7 cellular contexts compared by ENCODE assay signal in genomic region chr20:3092611-3093379, GRCh38. TPM values are rescaled to one million over a fixed set of nuclear protein-coding genes. Genes with fewer than 3 reads are reported as not detected.
DNase-seq lines count a peak whose midpoint lies in the region; TF ChIP-seq lines count a peak whose summit lies in the region.
"Had no signal": no experiment of that assay in that cellular context is flagged by ENCODE, and none has a peak within 500 bp of the region (broad histone marks: within the 10 kb centered on the region; RNA-seq: fewer than 3 reads in every experiment).

No MANE protein-coding gene starts in this region.

- H3K27ac ChIP-seq in Peyer's patch (peak overlapping the region in 1 of 4 donors; percentile 72), duodenal mucosa (ENCODE audit: low read depth, low read length) (no peak overlapping the region), spleen (peak overlapping the region in 6 of 8 donors; percentile 20 to 69 (median 42))

- H3K4me3 ChIP-seq in Peyer's patch = peak overlapping the region; percentile 22 to 56 (median 30)
- H3K4me3 ChIP-seq in duodenal mucosa (ENCODE audit: low read depth in 1 of 2, low read length in 2 of 2) = peak overlapping the region; percentile 15 to 40
- H3K4me3 ChIP-seq in spleen = peak overlapping the region; percentile 19 to 68 (median 40)

- H3K9me3 ChIP-seq in Peyer's patch = no peaks in the 10 kb centered on the region
- H3K9me3 ChIP-seq in duodenal mucosa (ENCODE audit: control insufficient read depth in 1 of 2, low read length in 2 of 2) = no peaks in the 10 kb centered on the region
- no peaks in the 10 kb centered on the region for H3K9me3 ChIP-seq in spleen

- peaks cover 0 to 11% of the 10 kb centered on the region in 2 donors for H3K27me3 ChIP-seq in Peyer's patch
- H3K27me3 ChIP-seq in duodenal mucosa (ENCODE audit: control insufficient read depth in 1 of 2, insufficient read depth in 2 of 2, low read length in 2 of 2) = peaks cover 24% of the 10 kb centered on the region in 2 donors
- peaks cover 0 to 62% (median 23%) of the 10 kb centered on the region in 7 donors for H3K27me3 ChIP-seq in spleen (replicated peaks in 1 of 7)

- no peaks in the 10 kb centered on the region for H3K36me3 ChIP-seq in Peyer's patch
- no peaks in the 10 kb centered on the region for H3K36me3 ChIP-seq in duodenal mucosa (ENCODE audit: control insufficient read depth in 1 of 2, insufficient read depth in 2 of 2, low read length in 2 of 2)
- H3K36me3 ChIP-seq in spleen = no peaks in the 10 kb centered on the region

- intact Hi-C loops in spleen (cut with DNase I; ENCODE audit: low total_unique reads) = no loop called here

- H3K9ac ChIP-seq in duodenal mucosa (ENCODE audit: low read depth in 1 of 2, low read length in 2 of 2) = no peak overlapping the region

- DNase-seq in Peyer's patch (peak in 1 of 3 donors; percentile 29), spleen (peak; percentile 83), MV-4-11 (lab: John Stamatoyannopoulos, UW) (no peak), mucosa of gallbladder (ENCODE audit: low spot score) (no peak), NCI-H2107 treated with DMSO at 0.1 percent for 48 hours (lab: John Stamatoyannopoulos, UW; ENCODE audit: unreplicated experiment) (no peak)

- TF ChIP-seq CTCF in Peyer's patch (IDR thresholded peaks at IDR 0.05) = no peak
- TF ChIP-seq CTCF in spleen (IDR thresholded peaks at IDR 0.05 in 8 of 11, conservative IDR thresholded peaks at IDR 0.05 in 3 of 11) = no peak

- TF ChIP-seq POLR2A in Peyer's patch (IDR thresholded peaks at IDR 0.05) (no peak), spleen (IDR thresholded peaks at IDR 0.05) (no peak)

- 6 to 8% (median 7%) methylated on average over 32 to 81 of the region's 81 CpGs for WGBS in spleen, 5 donors

- peaks cover 0 to 8% (median 2%) of the 10 kb centered on the region in 4 donors for H3K4me1 ChIP-seq in Peyer's patch
- no peaks in the 10 kb centered on the region for H3K4me1 ChIP-seq in duodenal mucosa (ENCODE audit: control insufficient read depth in 1 of 2, insufficient read depth in 2 of 2, low read length in 2 of 2)
- H3K4me1 ChIP-seq in spleen = peaks cover 0 to 25% (median 15%) of the 10 kb centered on the region in 6 donors

RNA-seq across cellular contexts. Expression of gene AVP, which starts 8.3 kb away (rescaled TPM):
- 1 to 10 TPM in 1 of 4 donors, not detected in 3; 5.8 TPM for total RNA-seq in Peyer's patch
- total RNA-seq in spleen = 1 to 10 TPM in 1 of 7 donors, not detected in 6; 2.2 TPM
- polyA plus RNA-seq in spleen = not detected
- total RNA-seq in mucosa of gallbladder = not detected
- total RNA-seq: LHCN-M2 had no signal

RNA-seq across cellular contexts. Expression of gene OXT, which starts 21.4 kb away (rescaled TPM):
- 1 to 10 TPM in 1 of 4 donors, not detected in 3; 9.3 TPM for total RNA-seq in Peyer's patch
- not detected for total RNA-seq in spleen
- polyA plus RNA-seq in spleen = under 1 TPM in 2 of 3 donors, not detected in 1; 0.68 to 1.00 TPM
- 0.46 TPM for total RNA-seq in mucosa of gallbladder
- total RNA-seq: LHCN-M2 had no signal

RNA-seq across cellular contexts. Expression of gene MRPS26, which starts 46.9 kb away (rescaled TPM):
- 10 to 100 TPM; 34.5 to 43.6 (median 43.1) TPM for total RNA-seq in Peyer's patch
- 10 to 100 TPM; 22.5 to 40.1 (median 25.3) TPM for total RNA-seq in spleen
- polyA plus RNA-seq in spleen = 10 to 100 TPM; 44.3 to 64.6 (median 60.6) TPM
- total RNA-seq in mucosa of gallbladder = 46.6 TPM

RNA-seq across cellular contexts. Expression of gene GNRH2, which starts 49.4 kb away (rescaled TPM):
- total RNA-seq in Peyer's patch (not detected), spleen (1 to 10 TPM in 2 of 7 donors, under 1 TPM in 2, not detected in 3; 0.70 to 1.7 (median 1.0) TPM), mucosa of gallbladder (0.75 TPM)
- polyA plus RNA-seq in spleen = not detected
- total RNA-seq: LHCN-M2 had no signal
